Comparison of ENCODE assay signal across 30 cellular contexts in genomic region chr7:29826904-29827303, GRCh38. TPM values are rescaled to one million over a fixed set of nuclear protein-coding genes. Genes with fewer than 3 reads are reported as not detected.
"Had no signal": no experiment of that assay in that cellular context is flagged by ENCODE, and none has a peak within 500 bp of the region (broad histone marks: within the 10 kb centered on the region; RNA-seq: fewer than 3 reads in every experiment).

No MANE protein-coding gene starts in this region.

- H3K27ac ChIP-seq: colonic mucosa, coronary artery, dorsolateral prefrontal cortex, epithelial cell of prostate, esophagus squamous epithelium, foreskin keratinocyte, gastrocnemius medialis, gastroesophageal sphincter, heart left ventricle, heart right ventricle had no signal

- H3K4me1 ChIP-seq: colonic mucosa, esophagus squamous epithelium, foreskin keratinocyte, gastroesophageal sphincter had no signal

- H3K4me3 ChIP-seq: colonic mucosa, coronary artery, dorsolateral prefrontal cortex, esophagus squamous epithelium, gastrocnemius medialis, gastroesophageal sphincter, heart left ventricle, heart right ventricle had no signal

- FAIRE-seq: colon, endometrium, endothelial cell of umbilical vein, frontal cortex had no signal

- H3K27me3 ChIP-seq: colonic mucosa, dorsolateral prefrontal cortex, gastrocnemius medialis, gastroesophageal sphincter, heart left ventricle, heart right ventricle had no signal

- ATAC-seq: effector memory CD8-positive, alpha-beta T cell; esophagus mucosa; foreskin keratinocyte; gastroesophageal sphincter; heart left ventricle; heart right ventricle had no signal

- DNase-seq: colonic mucosa; cortex of kidney; dermis blood vessel endothelial cell; dorsolateral prefrontal cortex; effector CD4-positive, alpha-beta T cell; effector CD8-positive, alpha-beta T cell; effector memory CD4-positive, alpha-beta T cell; effector memory CD8-positive, alpha-beta T cell; endodermal cell; erythroblast; esophagus squamous epithelium; foreskin fibroblast; foreskin keratinocyte; foreskin melanocyte; gastrocnemius medialis; glutamatergic neuron; head of caudate nucleus; heart left ventricle; heart right ventricle had no signal

- H3K9me3 ChIP-seq: colonic mucosa, esophagus squamous epithelium, gastrocnemius medialis had no signal

- H3K36me3 ChIP-seq: colonic mucosa, esophagus squamous epithelium, gastrocnemius medialis, gastroesophageal sphincter, heart left ventricle, heart right ventricle had no signal

RNA-seq across cellular contexts. Expression of gene WIPF3, which starts 20.6 kb away (rescaled TPM):
- total RNA-seq: dermis microvascular lymphatic vessel endothelial cell, glomerular endothelial cell had no signal
- polyA plus RNA-seq: fibroblast of lung had no signal
